Comparison of ENCODE assay signal across 1 cellular context in genomic region chr6:136585523-136585922, GRCh38. TPM values are rescaled to one million over a fixed set of nuclear protein-coding genes. Genes with fewer than 3 reads are reported as not detected.
"Had no signal": no experiment of that assay in that cellular context is flagged by ENCODE, and none has a peak within 500 bp of the region (broad histone marks: within the 10 kb centered on the region; RNA-seq: fewer than 3 reads in every experiment).

No MANE protein-coding gene starts in this region.

RNA-seq across cellular contexts. Expression of gene MAP7, which starts 35.3 kb away (rescaled TPM):
- polyA plus RNA-seq: HepG2 had no signal
